Comparison of ENCODE assay signal across 8 cellular contexts in the genomic region with DNA sequence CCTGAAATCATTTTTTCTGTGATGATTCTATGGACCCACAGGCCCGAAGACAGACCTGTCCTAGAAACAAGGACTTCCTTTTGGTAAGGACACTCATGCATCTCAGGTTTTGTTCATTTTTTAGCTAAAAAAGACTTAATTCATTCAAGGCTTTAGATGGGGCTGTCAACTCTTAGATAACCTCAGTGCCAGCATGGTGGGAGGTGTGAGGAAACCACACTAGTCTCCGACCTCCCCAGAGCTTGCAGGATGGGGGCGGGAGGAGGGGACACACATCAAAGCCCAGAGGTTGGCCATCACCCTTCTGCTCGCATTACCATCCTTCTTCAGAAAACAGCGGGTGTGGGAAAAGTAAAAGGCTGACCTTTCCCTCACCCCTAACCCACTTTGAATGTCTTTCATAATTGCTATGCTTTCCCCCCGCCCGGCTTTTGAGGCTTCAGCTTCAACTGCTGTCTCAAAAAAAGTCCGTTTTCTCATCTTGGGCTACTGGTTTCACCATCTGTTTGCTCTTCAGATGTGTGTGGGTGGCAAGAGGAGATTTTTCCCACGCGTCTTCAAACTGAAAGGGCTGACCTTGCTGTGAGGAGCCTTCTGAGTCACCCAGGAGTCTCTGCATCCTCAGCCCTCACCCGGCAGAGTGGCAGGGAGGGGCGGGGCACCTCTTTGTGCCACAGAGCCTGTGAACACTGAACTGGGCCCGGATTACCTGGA. TPM values are rescaled to one million over a fixed set of nuclear protein-coding genes. Genes with fewer than 3 reads are reported as not detected.
DNase-seq lines count a peak whose midpoint lies in the region; ATAC-seq and TF ChIP-seq lines count a peak whose summit lies in the region.

No MANE protein-coding gene starts in this region.

- peaks cover 7% of the 10 kb centered on the region for H3K36me3 Mint-ChIP-seq in progenitor cell of endocrine pancreas (ENCODE audit: insufficient read depth)

- intact Hi-C loops in sciatic nerve (cut with DNase I) = no loop called here

- H3K4me3 Mint-ChIP-seq in progenitor cell of endocrine pancreas (ENCODE audit: low read depth) = no peak overlapping the region

- no peaks in the 10 kb centered on the region for H3K9me3 Mint-ChIP-seq in progenitor cell of endocrine pancreas (ENCODE audit: low read depth)

- peaks cover 2% of the 10 kb centered on the region for H3K4me1 Mint-ChIP-seq in progenitor cell of endocrine pancreas (ENCODE audit: low read depth)

- H3K27ac Mint-ChIP-seq in progenitor cell of endocrine pancreas = no peak overlapping the region

- DNase-seq in AG20443 (ENCODE audit: low spot score) (peak; percentile 87), sciatic nerve (ENCODE audit: low spot score) (no peak), progenitor cell of endocrine pancreas (ENCODE audit: low spot score, unreplicated experiment) (no peak), NCI-H345 (lab: John Stamatoyannopoulos, UW) (no peak)
- peak; percentile 74 for DNase-seq in activated CD4-positive, CD25-positive, alpha-beta regulatory T cell treated with anti-CD3 and anti-CD28 coated beads, Interleukin-2, amount 50 U/mL, for 72 hours
- DNase-seq in central memory CD4-positive, alpha-beta T cell = peak; percentile 60

- ATAC-seq in GM19438 (IDR thresholded peaks at IDR 0.05; ENCODE audit: low read depth, unreplicated experiment) (peak; percentile 91), HG03439 (IDR thresholded peaks at IDR 0.05; ENCODE audit: unreplicated experiment) (peak; percentile 87), sciatic nerve (peak; percentile 46)

- H3K27me3 Mint-ChIP-seq in progenitor cell of endocrine pancreas = no peaks in the 10 kb centered on the region

- TF ChIP-seq CTCF in progenitor cell of endocrine pancreas (IDR thresholded peaks at IDR 0.05; ENCODE audit: unreplicated experiment) = no peak

RNA-seq across cellular contexts. Expression of a gene that starts 27.6 kb away (rescaled TPM):
- 0.49 TPM for total RNA-seq in sciatic nerve
- not detected in 2 replicates for total RNA-seq in progenitor cell of endocrine pancreas

RNA-seq across cellular contexts. Expression of a gene that starts 29.3 kb away (rescaled TPM):
- 0.31 TPM for total RNA-seq in sciatic nerve
- total RNA-seq in progenitor cell of endocrine pancreas = not detected in 2 replicates

Comparison
In these comparisons a context has a peak if more than half of its experiments do, and no peak if none do; other contexts are left out.
1. DNase-seq: peak in AG20443 (single experiment), activated CD4-positive, CD25-positive, alpha-beta regulatory T cell treated with anti-CD3 and anti-CD28 coated beads, Interleukin-2, amount 50 U/mL, for 72 hours (single experiment) and central memory CD4-positive, alpha-beta T cell (single experiment); none in sciatic nerve (single experiment), progenitor cell of endocrine pancreas (single experiment) and NCI-H345 (single experiment).
2. Peak in every context shown above with its lines, with median percentiles within 50 percentile points of each other: ATAC-seq.